In genomic region chr1:2202843-2203601, GRCh38 we compare ENCODE assay signal across 28 cellular contexts. TPM values are rescaled to one million over a fixed set of nuclear protein-coding genes. Genes with fewer than 3 reads are reported as not detected.
DNase-seq lines count a peak whose midpoint lies in the region; ATAC-seq, FAIRE-seq and TF ChIP-seq lines count a peak whose summit lies in the region.
"Had no signal": no experiment of that assay in that cellular context is flagged by ENCODE, and none has a peak within 500 bp of the region (broad histone marks: within the 10 kb centered on the region; RNA-seq: fewer than 3 reads in every experiment).

No MANE protein-coding gene starts in this region.

- intact Hi-C loops in Right ventricle myocardium superior (cut with DNase I), result no loop called here
- intact Hi-C loops in HepG2 (cut with micrococcal nuclease; ENCODE audit: unreplicated experiment), result no loop called here
- intact Hi-C loops in pancreas (cut with DNase I), result no loop called here
- intact Hi-C loops in vagina (cut with DNase I), result no loop called here

- no peaks in the 10 kb centered on the region for H3K36me3 ChIP-seq in right atrium auricular region
- no peaks in the 10 kb centered on the region for H3K36me3 ChIP-seq in HepG2 (replicated peaks in 1 of 2; ENCODE audit: control insufficient read depth in 1 of 2, insufficient read depth in 2 of 2, low read length in 2 of 2)
- H3K36me3 ChIP-seq in pancreas, result no peaks in the 10 kb centered on the region
- no peaks in the 10 kb centered on the region for H3K36me3 ChIP-seq in vagina
- no peaks in the 10 kb centered on the region for H3K36me3 ChIP-seq in small intestine (ENCODE audit: control insufficient read depth in 2 of 2, insufficient read depth in 2 of 2, low read length in 2 of 2)
- H3K36me3 ChIP-seq: breast epithelium, left lung had no signal

- ATAC-seq in Right ventricle myocardium superior (ENCODE audit: poor library complexity), result no peak
- ATAC-seq in HepG2, result no peak
- no peak for ATAC-seq in pancreas
- ATAC-seq: A549; activated CD4-positive, alpha-beta T cell treated with anti-CD3 and anti-CD28 coated beads for 36 hours; activated CD8-positive, alpha-beta T cell treated with anti-CD3 and anti-CD28 coated beads, Interleukin-2, amount 10 ng/mL, durations not matched to agents 7 days and 5 days; activated T-helper 17 cell treated with anti-CD3 and anti-CD28 coated beads, Interleukin-2, amount 50 U/mL, for 72 hours; left lung; natural killer cell; Panc1; stimulated activated naive CD8-positive, alpha-beta T cell treated with anti-CD3 and anti-CD28 coated beads, Interleukin-15, Interleukin-2, amounts not matched to agents 100 U/mL and 50 U/mL, for 24 hours had no signal

- BruUV-seq in HepG2 (replicated peaks; lab: Mats Ljungman, UMichigan), result no TSS peak

- H3K27ac ChIP-seq in right atrium auricular region (peak overlapping the region; percentile 91 to 93), HepG2 (ENCODE audit: extremely low read length, insufficient read depth, low read length) (no peak overlapping the region), pancreas (no peak overlapping the region), vagina (peak overlapping the region; percentile 88), small intestine (ENCODE audit: low read depth in 1 of 2, low read length in 1 of 2) (no peak overlapping the region)
- H3K27ac ChIP-seq: A549 had no signal

- TF ChIP-seq RAD21 in HepG2 (CRISPR knock-in tag; IDR thresholded peaks at IDR 0.05), result no peak

- in situ Hi-C loops in HepG2 (cut with HindIII; ENCODE audit: extremely low pct_ligation_motif_present, low pct_unique_long_range_greater_than_20kb), result no loop called here

- no peaks in the 10 kb centered on the region for H3K79me2 ChIP-seq in HepG2 (ENCODE audit: insufficient read depth, low read length)

- TF ChIP-seq EP300 in HepG2 (IDR thresholded peaks at IDR 0.05; ENCODE audit: low read depth in 2 of 2, low read length in 2 of 2), result no peak
- no peak for TF ChIP-seq EP300 in HepG2 (CRISPR knock-in tag; IDR thresholded peaks at IDR 0.05; ENCODE audit: borderline replicate concordance)

- TF ChIP-seq POLR2A in HepG2 (IDR thresholded peaks at IDR 0.05; ENCODE audit: insufficient read depth in 1 of 2, low read depth in 2 of 2, low read length in 2 of 2), result no peak
- TF ChIP-seq POLR2A in vagina (IDR thresholded peaks at IDR 0.05), result no peak

- H3K4me3 ChIP-seq in right atrium auricular region (no peak overlapping the region), HepG2 (replicated peaks in 1 of 3; ENCODE audit: insufficient read depth in 1 of 3, low read depth in 2 of 3, low read length in 3 of 3) (peak overlapping the region in 1 of 3 experiments; percentile 83; a peak in 1 of 6 replicates), pancreas (no peak overlapping the region), vagina (no peak overlapping the region), small intestine (ENCODE audit: low read depth in 1 of 2, low read length in 2 of 2) (no peak overlapping the region)
- H3K4me3 ChIP-seq: A549, breast epithelium, left lung had no signal

- peak overlapping the region; percentile 8; the same call in 1 of the 2 replicates for H3K9ac ChIP-seq in HepG2 (ENCODE audit: insufficient read depth, low read depth, low read length)

- no peaks in the 10 kb centered on the region for H3K27me3 ChIP-seq in right atrium auricular region
- H3K27me3 ChIP-seq in HepG2 (ENCODE audit: control insufficient read depth in 1 of 2, insufficient read depth in 2 of 2, low read length in 2 of 2), result peaks cover 0 to 20% of the 10 kb centered on the region in 2 experiments; a peak in 4 of 5 replicates
- no peaks in the 10 kb centered on the region for H3K27me3 ChIP-seq in pancreas
- H3K27me3 ChIP-seq in vagina, result no peaks in the 10 kb centered on the region
- no peaks in the 10 kb centered on the region for H3K27me3 ChIP-seq in small intestine (ENCODE audit: control insufficient read depth in 2 of 2, insufficient read depth in 2 of 2, low read length in 2 of 2)
- H3K27me3 ChIP-seq: breast epithelium, left lung had no signal

- TF ChIP-seq CTCF in right atrium auricular region (IDR thresholded peaks at IDR 0.05) (no peak), HepG2 (CRISPR knock-in tag; IDR thresholded peaks at IDR 0.05) (no peak), pancreas (IDR thresholded peaks at IDR 0.05) (no peak), vagina (IDR thresholded peaks at IDR 0.05) (no peak)

- no peaks in the 10 kb centered on the region for H3K9me3 ChIP-seq in right atrium auricular region
- no peaks in the 10 kb centered on the region for H3K9me3 ChIP-seq in HepG2 (ENCODE audit: low read length)
- H3K9me3 ChIP-seq in pancreas, result no peaks in the 10 kb centered on the region
- H3K9me3 ChIP-seq in vagina, result no peaks in the 10 kb centered on the region
- H3K9me3 ChIP-seq in small intestine (ENCODE audit: control insufficient read depth, low read depth), result no peaks in the 10 kb centered on the region
- H3K9me3 ChIP-seq: A549, breast epithelium, left lung had no signal

- peak overlapping the region; percentile 90 for H3K4me2 ChIP-seq in HepG2 (ENCODE audit: low read depth, low read length)
- H3K4me2 ChIP-seq: A549 had no signal

- no peak for FAIRE-seq in HepG2 (lab: Jason Lieb, UNC)
- FAIRE-seq in pancreas (lab: Jason Lieb, UNC), result no peak
- no peak for FAIRE-seq in small intestine (lab: Jason Lieb, UNC)
- FAIRE-seq: A549, endothelial cell of umbilical vein, GM12892, H54 had no signal

- no peaks in the 10 kb centered on the region for H4K20me1 ChIP-seq in HepG2 (ENCODE audit: insufficient read depth, low read length)

- DNase-seq in right atrium auricular region (ENCODE audit: low spot score) (no peak), Right ventricle myocardium superior (no peak), HepG2 (ENCODE audit: low spot score) (no peak), pancreas (peak in 4 of 6 donors; percentile 37 to 84 (median 61)), vagina (ENCODE audit: extremely low spot score in 2 of 2) (no peak), HuH-7 (ENCODE audit: low spot score) (no peak), small intestine (no peak)
- no peak for DNase-seq in activated CD4-positive, CD25-positive, alpha-beta regulatory T cell (lab: John Stamatoyannopoulos, UW)
- DNase-seq: activated CD4-positive, alpha-beta T cell treated with anti-CD3 and anti-CD28 coated beads for 36 hours; activated CD8-positive, alpha-beta T cell treated with anti-CD3 and anti-CD28 coated beads, Interleukin-2, amount 10 ng/mL, durations not matched to agents 7 days and 5 days; CD4-positive, alpha-beta memory T cell; Karpas-422; midbrain; natural killer cell; NCI-H1417 treated with DMSO at 0.1 percent for 48 hours; NCI-H2081; NCI-H226; NCI-H748 treated with DMSO at 0.1 percent for 48 hours; SIG-M5; stimulated activated naive CD8-positive, alpha-beta T cell treated with anti-CD3 and anti-CD28 coated beads, Interleukin-15, Interleukin-2, amounts not matched to agents 100 U/mL and 50 U/mL, for 24 hours had no signal

- 23% methylated on average over 13 of the region's 15 CpGs for WGBS in HepG2 (ENCODE audit: low lambda C conversion rate)
- WGBS in pancreas, 2 donors, result 81 to 86% methylated on average over 13 to 15 of the region's 15 CpGs
- 79 to 89% (median 86%) methylated on average over 14 to 15 of the region's 15 CpGs for WGBS in small intestine, 3 donors

- POLR2A ChIA-PET in HepG2 (lab: Yijun Ruan, JAX), result interaction anchor here (1.0 to 8.5 kb wide), 4 partner anchors 8 to 28 kb away, joined by 3 to 178 read pairs (median 4); partner anchors contain the start of genes FAAP20 and SKI

- CTCF ChIA-PET in HepG2 (lab: Yijun Ruan, JAX; ENCODE audit: low intra/inter-chr PET ratio, low total read pairs), result no interaction called here

- H3K4me1 ChIP-seq in right atrium auricular region (peaks cover 0 to 71% of the 10 kb centered on the region in 2 donors), HepG2 (ENCODE audit: insufficient read depth, low read length) (peaks cover 84% of the 10 kb centered on the region), pancreas (peaks cover 18 to 28% (median 19%) of the 10 kb centered on the region in 3 donors), vagina (peaks cover 68% of the 10 kb centered on the region), small intestine (ENCODE audit: control insufficient read depth in 2 of 2, insufficient read depth in 1 of 2, low read depth in 1 of 2, low read length in 1 of 2) (peaks cover 4 to 7% of the 10 kb centered on the region in 2 donors)

- H2AFZ ChIP-seq in HepG2 (ENCODE audit: low read length), result no peak overlapping the region

RNA-seq across cellular contexts. Expression of gene FAAP20, which starts 8.4 kb away (rescaled TPM):
- total RNA-seq in right atrium auricular region, result 10 to 100 TPM; 18.5 to 24.3 TPM
- total RNA-seq in Right ventricle myocardium superior, result 38.7 TPM
- 10.4 and 10.8 TPM in 2 replicates for total RNA-seq in HepG2 (2016; rRNA removed; fragmentation: Illumina TruSeq; extraction: Trizol)
- 25.8 and 31.3 TPM in 2 replicates for total RNA-seq in HepG2 (2016; cell fraction: cytosol; rRNA removed; fragmentation: Illumina TruSeq; extraction: Trizol; ENCODE audit: low read depth)
- 9.1 and 10.5 TPM in 2 replicates for total RNA-seq in HepG2 (2016; cell fraction: insoluble cytoplasmic fraction; rRNA removed; fragmentation: Illumina TruSeq; extraction: Trizol)
- total RNA-seq in HepG2 (2016; cell fraction: membrane; rRNA removed; fragmentation: Illumina TruSeq; extraction: Trizol), result 30.5 and 36.7 TPM in 2 replicates
- 7.4 and 9.0 TPM in 2 replicates for total RNA-seq in HepG2 (2016; cell fraction: nucleus; rRNA removed; fragmentation: Illumina TruSeq; extraction: Trizol)
- 9.6 and 14.4 TPM in 2 replicates for polyA plus RNA-seq in HepG2 (2011; rRNA removed)
- 8.7 and 21.7 TPM in 2 replicates for polyA plus RNA-seq in HepG2 (2011; cell fraction: cytosol; rRNA removed)
- 37.4 and 44.6 TPM in 2 replicates for polyA plus RNA-seq in HepG2 (2011; cell fraction: nucleus; rRNA removed)
- 24.2 and 24.5 TPM in 2 replicates for polyA plus RNA-seq in HepG2 (2012)
- 237 and 239 TPM in 2 replicates for polyA plus RNA-seq in HepG2 (2016; cell fraction: cytosol; fragmentation: Illumina TruSeq; extraction: Trizol; ENCODE audit: low read depth)
- polyA plus RNA-seq in HepG2 (2016; cell fraction: insoluble cytoplasmic fraction; fragmentation: Illumina TruSeq; extraction: Trizol; ENCODE audit: low read depth), result 38.7 and 46.2 TPM in 2 replicates
- polyA plus RNA-seq in HepG2 (2016; cell fraction: membrane; fragmentation: Illumina TruSeq; extraction: Trizol; ENCODE audit: low read depth), result 156 and 163 TPM in 2 replicates
- 44.5 and 50.9 TPM in 2 replicates for polyA plus RNA-seq in HepG2 (2016; cell fraction: nucleus; fragmentation: Illumina TruSeq; extraction: Trizol; ENCODE audit: insufficient read depth, low read depth)
- polyA minus RNA-seq in HepG2 (2011; rRNA and poly(A)+ RNA removed; ENCODE audit: low replicate concordance), result 3.5 and 6.2 TPM in 2 replicates
- 5.6 and 7.3 TPM in 2 replicates for polyA minus RNA-seq in HepG2 (2011; cell fraction: cytosol; rRNA and poly(A)+ RNA removed)
- 6.3 and 6.6 TPM in 2 replicates for polyA minus RNA-seq in HepG2 (2011; cell fraction: nucleus; rRNA and poly(A)+ RNA removed)
- total RNA-seq in pancreas, result 10 to 100 TPM; 17.2 to 35.9 (median 22.3) TPM
- polyA plus RNA-seq in pancreas, result 10 to 100 TPM; 56.1 to 75.6 TPM
- total RNA-seq in vagina, result 92.3 TPM
- polyA plus RNA-seq in small intestine, result 10 to 100 TPM; 20.6 to 51.4 (median 39.4) TPM

RNA-seq across cellular contexts. Expression of gene SKI, which starts 25.1 kb away (rescaled TPM):
- total RNA-seq in right atrium auricular region, result 10 to 100 TPM; 36.7 to 57.2 TPM
- 35.1 TPM for total RNA-seq in Right ventricle myocardium superior
- total RNA-seq in HepG2 (2016; rRNA removed; fragmentation: Illumina TruSeq; extraction: Trizol), result 6.9 and 9.6 TPM in 2 replicates
- 3.4 and 6.3 TPM in 2 replicates for total RNA-seq in HepG2 (2016; cell fraction: cytosol; rRNA removed; fragmentation: Illumina TruSeq; extraction: Trizol; ENCODE audit: low read depth)
- 7.7 and 7.9 TPM in 2 replicates for total RNA-seq in HepG2 (2016; cell fraction: insoluble cytoplasmic fraction; rRNA removed; fragmentation: Illumina TruSeq; extraction: Trizol)
- 4.6 and 5.7 TPM in 2 replicates for total RNA-seq in HepG2 (2016; cell fraction: membrane; rRNA removed; fragmentation: Illumina TruSeq; extraction: Trizol)
- 10.6 and 12.2 TPM in 2 replicates for total RNA-seq in HepG2 (2016; cell fraction: nucleus; rRNA removed; fragmentation: Illumina TruSeq; extraction: Trizol)
- polyA plus RNA-seq in HepG2 (2011; rRNA removed), result 4.7 and 5.9 TPM in 2 replicates
- polyA plus RNA-seq in HepG2 (2011; cell fraction: cytosol; rRNA removed), result 3.8 and 4.2 TPM in 2 replicates
- polyA plus RNA-seq in HepG2 (2011; cell fraction: nucleus; rRNA removed), result 20.3 and 21.2 TPM in 2 replicates
- 10.1 and 12.3 TPM in 2 replicates for polyA plus RNA-seq in HepG2 (2012)
- polyA plus RNA-seq in HepG2 (2016; cell fraction: cytosol; fragmentation: Illumina TruSeq; extraction: Trizol; ENCODE audit: low read depth), result 0.60 and 0.83 TPM in 2 replicates
- polyA plus RNA-seq in HepG2 (2016; cell fraction: insoluble cytoplasmic fraction; fragmentation: Illumina TruSeq; extraction: Trizol; ENCODE audit: low read depth), result 16.7 and 23.3 TPM in 2 replicates
- polyA plus RNA-seq in HepG2 (2016; cell fraction: membrane; fragmentation: Illumina TruSeq; extraction: Trizol; ENCODE audit: low read depth), result 3.7 and 4.4 TPM in 2 replicates
- 33.8 and 34.3 TPM in 2 replicates for polyA plus RNA-seq in HepG2 (2016; cell fraction: nucleus; fragmentation: Illumina TruSeq; extraction: Trizol; ENCODE audit: insufficient read depth, low read depth)
- 4.4 and 14.7 TPM in 2 replicates for polyA minus RNA-seq in HepG2 (2011; rRNA and poly(A)+ RNA removed; ENCODE audit: low replicate concordance)
- polyA minus RNA-seq in HepG2 (2011; cell fraction: cytosol; rRNA and poly(A)+ RNA removed), result 16.7 and 22.2 TPM in 2 replicates
- 10.9 and 12.1 TPM in 2 replicates for polyA minus RNA-seq in HepG2 (2011; cell fraction: nucleus; rRNA and poly(A)+ RNA removed)
- 10 to 100 TPM; 11.0 to 27.9 (median 16.2) TPM for total RNA-seq in pancreas
- 10 to 100 TPM in 1 of 2 donors, 1 to 10 TPM in 1; 8.6 to 12.1 TPM for polyA plus RNA-seq in pancreas
- total RNA-seq in vagina, result 53.8 TPM
- 10 to 100 TPM in 1 of 3 donors, 1 to 10 TPM in 2; 4.2 to 17.8 (median 5.4) TPM for polyA plus RNA-seq in small intestine

Comparison
In these comparisons a context has a peak if more than half of its experiments do, and no peak if none do; other contexts are left out.
1. DNase-seq: peak in pancreas (4 of 6); none in right atrium auricular region (single experiment), Right ventricle myocardium superior (single experiment), HepG2 (single experiment), vagina (0 of 2), activated CD4-positive, CD25-positive, alpha-beta regulatory T cell (0 of 4), HuH-7 (single experiment) and small intestine (single experiment).
2. H3K27ac ChIP-seq: peak in right atrium auricular region (2 of 2) and vagina (single experiment); none in HepG2 (single experiment), pancreas (0 of 4) and small intestine (0 of 2).